Comparison of ENCODE assay signal across 34 cellular contexts in the genomic region with DNA sequence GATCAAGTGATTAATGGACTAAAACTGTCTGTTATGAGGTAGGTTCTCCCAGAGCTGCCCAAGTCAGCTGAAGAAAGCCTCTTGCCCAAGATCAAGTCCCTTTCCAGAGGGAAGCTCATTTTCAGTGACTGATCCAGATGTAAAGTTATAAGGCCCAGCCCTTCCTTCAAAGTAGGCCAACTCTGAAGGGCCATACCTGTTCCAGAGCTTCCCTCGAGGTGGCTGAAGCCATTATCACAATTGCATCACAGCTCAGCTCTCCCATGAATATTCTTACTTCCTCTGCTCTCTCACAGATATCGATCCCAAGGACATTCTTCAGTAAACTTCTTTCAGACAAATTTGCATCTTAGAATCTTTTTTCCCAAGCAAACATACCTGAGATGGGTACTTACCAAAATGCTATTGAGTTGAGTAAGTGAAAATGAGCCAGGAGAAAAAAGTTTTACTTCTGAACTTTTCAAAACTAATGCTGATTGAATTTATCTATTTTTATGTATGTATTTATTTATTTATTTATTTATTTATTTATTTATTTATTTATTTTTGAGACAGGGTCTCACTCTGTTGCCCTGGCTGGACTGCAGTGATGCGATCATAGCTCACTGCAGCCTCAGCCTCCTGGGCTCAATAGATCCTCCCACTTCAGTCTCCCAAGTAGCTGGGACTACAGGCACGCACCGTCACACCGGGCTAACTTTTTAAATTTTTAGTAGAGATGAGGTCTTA.
"Had no signal": no experiment of that assay in that cellular context is flagged by ENCODE, and none has a peak within 500 bp of the region (broad histone marks: within the 10 kb centered on the region; RNA-seq: fewer than 3 reads in every experiment).

No MANE protein-coding gene starts in this region.

- H3K27ac ChIP-seq: ascending aorta, breast epithelium, cardiac muscle cell, colonic mucosa, esophagus muscularis mucosa, foreskin keratinocyte, gastrocnemius medialis had no signal

- H3K27me3 Mint-ChIP-seq: activated CD4-positive, alpha-beta memory T cell treated with anti-CD3 and anti-CD28 coated beads for 36 hours; activated CD4-positive, alpha-beta T cell treated with anti-CD3 and anti-CD28 coated beads for 36 hours; activated naive CD4-positive, alpha-beta T cell treated with anti-CD3 and anti-CD28 coated beads, Interleukin-2, amount 10 ng/mL, durations not matched to agents 7 days and 5 days; activated naive CD8-positive, alpha-beta T cell treated with anti-CD3 and anti-CD28 coated beads, Interleukin-2, amount 10 ng/mL, durations not matched to agents 7 days and 5 days; brain had no signal

- H3K9me3 Mint-ChIP-seq: activated CD4-positive, alpha-beta memory T cell treated with anti-CD3 and anti-CD28 coated beads for 36 hours; activated CD4-positive, alpha-beta T cell treated with anti-CD3 and anti-CD28 coated beads, Interleukin-2, amount 10 ng/mL, durations not matched to agents 24 days and 14 days; activated naive CD4-positive, alpha-beta T cell treated with anti-CD3 and anti-CD28 coated beads, Interleukin-2, amount 10 ng/mL, durations not matched to agents 7 days and 5 days; activated naive CD8-positive, alpha-beta T cell treated with anti-CD3 and anti-CD28 coated beads, Interleukin-2, amount 10 ng/mL, durations not matched to agents 7 days and 5 days; activated T-helper 1 cell treated with anti-CD3 and anti-CD28 coated beads, Interleukin-12 subunit alpha, Interleukin-12 subunit beta, Interleukin-2, Interleukin-4 antibody, amounts not matched to agents 30 ng/mL and 10 ng/mL and 1 ng/mL, durations not matched to agents 14 hours and 24 hours and 36 hours; activated T-helper 2 cell treated with anti-CD3 and anti-CD28 coated beads, Interferon-gamma antibody, Interleukin-2, Interleukin-4, amounts not matched to agents 10 μg/mL and 5 μg/mL and 100 μg/mL, durations not matched to agents 14 hours and 24 hours and 36 hours; brain; effector memory CD8-positive, alpha-beta T cell had no signal

- H3K9me3 ChIP-seq: ascending aorta, breast epithelium, colonic mucosa, esophagus muscularis mucosa, gastrocnemius medialis, heart left ventricle had no signal

- H3K27me3 ChIP-seq: ascending aorta, breast epithelium, cardiac muscle cell, colonic mucosa, esophagus muscularis mucosa, gastrocnemius medialis, heart left ventricle had no signal

- H3K36me3 Mint-ChIP-seq: activated CD4-positive, alpha-beta memory T cell treated with anti-CD3 and anti-CD28 coated beads for 36 hours; activated CD8-positive, alpha-beta memory T cell treated with anti-CD3 and anti-CD28 coated beads, Interleukin-2, amount 10 ng/mL, durations not matched to agents 7 days and 5 days; activated naive CD4-positive, alpha-beta T cell treated with anti-CD3 and anti-CD28 coated beads, Interleukin-2, amount 50 U/mL, for 72 hours; activated naive CD8-positive, alpha-beta T cell treated with anti-CD3 and anti-CD28 coated beads, Interleukin-2, amount 10 ng/mL, durations not matched to agents 7 days and 5 days; brain had no signal

- H3K27ac Mint-ChIP-seq: activated CD4-positive, alpha-beta memory T cell treated with anti-CD3 and anti-CD28 coated beads for 36 hours; activated CD4-positive, alpha-beta T cell treated with anti-CD3 and anti-CD28 coated beads for 36 hours; activated CD4-positive, alpha-beta T cell treated with anti-CD3 and anti-CD28 coated beads, Interleukin-2, amount 10 ng/mL, durations not matched to agents 24 days and 14 days; activated CD8-positive, alpha-beta memory T cell treated with anti-CD3 and anti-CD28 coated beads, Interleukin-2, amount 10 ng/mL, durations not matched to agents 7 days and 5 days; activated CD8-positive, alpha-beta T cell treated with anti-CD3 and anti-CD28 coated beads, Interleukin-2, amount 10 ng/mL, durations not matched to agents 7 days and 5 days; activated naive CD4-positive, alpha-beta T cell treated with anti-CD3 and anti-CD28 coated beads, Interleukin-2, amount 10 ng/mL, durations not matched to agents 7 days and 5 days; activated naive CD4-positive, alpha-beta T cell treated with anti-CD3 and anti-CD28 coated beads, Interleukin-2, amount 50 U/mL, for 72 hours; activated naive CD8-positive, alpha-beta T cell treated with anti-CD3 and anti-CD28 coated beads, Interleukin-2, amount 10 ng/mL, durations not matched to agents 7 days and 5 days; activated T-helper 1 cell treated with anti-CD3 and anti-CD28 coated beads, Interleukin-12 subunit alpha, Interleukin-12 subunit beta, Interleukin-2, Interleukin-4 antibody, amounts not matched to agents 30 ng/mL and 10 ng/mL and 1 ng/mL, durations not matched to agents 14 hours and 24 hours and 36 hours; activated T-helper 2 cell treated with anti-CD3 and anti-CD28 coated beads, Interferon-gamma antibody, Interleukin-2, Interleukin-4, amounts not matched to agents 10 μg/mL and 5 μg/mL and 100 μg/mL, durations not matched to agents 14 hours and 24 hours and 36 hours; brain; effector memory CD8-positive, alpha-beta T cell had no signal

- ATAC-seq: activated CD4-positive, alpha-beta T cell treated with anti-CD3 and anti-CD28 coated beads for 36 hours; activated CD8-positive, alpha-beta memory T cell treated with anti-CD3 and anti-CD28 coated beads, Interleukin-2, amount 10 ng/mL, durations not matched to agents 7 days and 5 days; activated CD8-positive, alpha-beta T cell treated with anti-CD3 and anti-CD28 coated beads, Interleukin-2, amount 10 ng/mL, durations not matched to agents 7 days and 5 days; activated naive CD4-positive, alpha-beta T cell treated with anti-CD3 and anti-CD28 coated beads, Interleukin-2, amount 50 U/mL, for 72 hours; effector memory CD8-positive, alpha-beta T cell; foreskin keratinocyte; gastrocnemius medialis; heart left ventricle had no signal

- H3K4me1 ChIP-seq: ascending aorta, breast epithelium, colonic mucosa, esophagus muscularis mucosa, foreskin keratinocyte, gastrocnemius medialis had no signal

- H3K4me3 ChIP-seq: ascending aorta, breast epithelium, cardiac muscle cell, colonic mucosa, esophagus muscularis mucosa, gastrocnemius medialis, heart left ventricle had no signal

- DNase-seq: activated CD4-positive, alpha-beta memory T cell treated with anti-CD3 and anti-CD28 coated beads for 36 hours; activated CD4-positive, alpha-beta T cell treated with anti-CD3 and anti-CD28 coated beads for 36 hours; activated CD4-positive, alpha-beta T cell treated with anti-CD3 and anti-CD28 coated beads, Interleukin-2, amount 10 ng/mL, durations not matched to agents 24 days and 14 days; activated CD4-positive, CD25-positive, alpha-beta regulatory T cell; activated CD4-positive, CD25-positive, alpha-beta regulatory T cell treated with anti-CD3 and anti-CD28 coated beads, Interleukin-2, amount 50 U/mL, for 72 hours; activated CD8-positive, alpha-beta memory T cell treated with anti-CD3 and anti-CD28 coated beads, Interleukin-2, amount 10 ng/mL, durations not matched to agents 7 days and 5 days; activated CD8-positive, alpha-beta memory T cell treated with anti-CD3 and anti-CD28 coated beads, Interleukin-2, amount 50 U/mL, for 4 hours; activated CD8-positive, alpha-beta T cell treated with anti-CD3 and anti-CD28 coated beads, Interleukin-2, amount 10 ng/mL, durations not matched to agents 7 days and 5 days; activated gamma-delta T cell; activated naive CD4-positive, alpha-beta T cell; activated naive CD4-positive, alpha-beta T cell treated with anti-CD3 and anti-CD28 coated beads, Interleukin-2, amount 10 ng/mL, durations not matched to agents 7 days and 5 days; activated naive CD8-positive, alpha-beta T cell treated with anti-CD3 and anti-CD28 coated beads, Interleukin-2, amount 10 ng/mL, durations not matched to agents 7 days and 5 days; activated T-cell treated with anti-CD3 and anti-CD28 coated beads, Interleukin-2, amount 50 U/mL, for 1 hour; activated T-cell treated with anti-CD3 and anti-CD28 coated beads, Interleukin-2, amount 50 U/mL, for 48 hours; central memory CD4-positive, alpha-beta T cell; cerebellar nuclear complex; colonic mucosa; dermis blood vessel endothelial cell; effector CD4-positive, alpha-beta T cell; effector memory CD8-positive, alpha-beta T cell; erythroblast; foreskin keratinocyte; gastrocnemius medialis; glutamatergic neuron; heart left ventricle; T-helper 2 cell had no signal

- H3K4me1 Mint-ChIP-seq: brain had no signal

- H3K36me3 ChIP-seq: ascending aorta, breast epithelium, cardiac muscle cell, colonic mucosa, esophagus muscularis mucosa, gastrocnemius medialis, heart left ventricle had no signal

- H3K4me3 Mint-ChIP-seq: activated CD4-positive, alpha-beta memory T cell treated with anti-CD3 and anti-CD28 coated beads for 36 hours; activated CD4-positive, alpha-beta T cell treated with anti-CD3 and anti-CD28 coated beads for 36 hours; activated CD4-positive, alpha-beta T cell treated with anti-CD3 and anti-CD28 coated beads, Interleukin-2, amount 10 ng/mL, durations not matched to agents 24 days and 14 days; activated CD8-positive, alpha-beta memory T cell treated with anti-CD3 and anti-CD28 coated beads, Interleukin-2, amount 10 ng/mL, durations not matched to agents 7 days and 5 days; activated CD8-positive, alpha-beta T cell treated with anti-CD3 and anti-CD28 coated beads, Interleukin-2, amount 10 ng/mL, durations not matched to agents 7 days and 5 days; activated naive CD4-positive, alpha-beta T cell treated with anti-CD3 and anti-CD28 coated beads, Interleukin-2, amount 10 ng/mL, durations not matched to agents 7 days and 5 days; activated naive CD8-positive, alpha-beta T cell treated with anti-CD3 and anti-CD28 coated beads, Interleukin-2, amount 10 ng/mL, durations not matched to agents 7 days and 5 days; activated T-helper 1 cell treated with anti-CD3 and anti-CD28 coated beads, Interleukin-12 subunit alpha, Interleukin-12 subunit beta, Interleukin-2, Interleukin-4 antibody, amounts not matched to agents 30 ng/mL and 10 ng/mL and 1 ng/mL, durations not matched to agents 14 hours and 24 hours and 36 hours; brain; effector memory CD8-positive, alpha-beta T cell had no signal
